In genomic region chr4:190064342-190064741, GRCh38 we compare ENCODE assay signal across 17 cellular contexts. TPM values are rescaled to one million over a fixed set of nuclear protein-coding genes. Genes with fewer than 3 reads are reported as not detected.
"Had no signal": no experiment of that assay in that cellular context is flagged by ENCODE, and none has a peak within 500 bp of the region (broad histone marks: within the 10 kb centered on the region; RNA-seq: fewer than 3 reads in every experiment).

TSS of gene DBET (plus strand) at chr4:190064502.

RNA-seq across cellular contexts. Expression of gene DBET, which starts in this region (rescaled TPM):
- total RNA-seq: colonic mucosa; endodermal cell; esophagus squamous epithelium; frontal cortex; left ventricle myocardium superior; lower lobe of right lung; mesenteric fat pad; myocyte; naive thymus-derived CD8-positive, alpha-beta T cell; psoas muscle; renal cortical epithelial cell; spleen; thoracic aorta; tibial nerve; upper lobe of left lung had no signal
- polyA plus RNA-seq: keratinocyte; naive thymus-derived CD8-positive, alpha-beta T cell; ovary; psoas muscle; spleen had no signal
